ENCODE assay signal across 11 cellular contexts in genomic region chr11:111941963-111942362, GRCh38. TPM values are rescaled to one million over a fixed set of nuclear protein-coding genes. Genes with fewer than 3 reads are reported as not detected.
A peak's percentile ranks its signal among the peaks of the same experiment; 100 is the strongest.
DNase-seq lines count a peak whose midpoint lies in the region; ATAC-seq and TF ChIP-seq lines count a peak whose summit lies in the region.
"Had no signal": no experiment of that assay in that cellular context is flagged by ENCODE, and none has a peak within 500 bp of the region (broad histone marks: within the 10 kb centered on the region; RNA-seq: fewer than 3 reads in every experiment).

No MANE protein-coding gene starts in this region.

- DNase-seq in NCI-H1694 (lab: John Stamatoyannopoulos, UW) (peak; percentile 78), right atrium auricular region (ENCODE audit: low spot score) (peak; percentile 57), left lobe of liver (ENCODE audit: low spot score) (no peak)
- no peak for DNase-seq in naive thymus-derived CD4-positive, alpha-beta T cell
- no peak for DNase-seq in activated CD4-positive, alpha-beta memory T cell treated with anti-CD3 and anti-CD28 coated beads for 36 hours
- DNase-seq: activated CD8-positive, alpha-beta T cell treated with anti-CD3 and anti-CD28 coated beads, Interleukin-2, amount 10 ng/mL, durations not matched to agents 7 days and 5 days; DND-41; NCI-H510A; trophoblast cell had no signal

- H3K27ac ChIP-seq in angular gyrus (ENCODE audit: low read depth, low read length) (peak overlapping the region; percentile 66), right atrium auricular region (peak overlapping the region; percentile 69 to 75), stomach smooth muscle (ENCODE audit: low read length) (peak overlapping the region; percentile 31)
- H3K27ac ChIP-seq in naive thymus-derived CD4-positive, alpha-beta T cell (ENCODE audit: low read depth, low read length) = no peak overlapping the region

- H3K36me3 Mint-ChIP-seq in naive thymus-derived CD4-positive, alpha-beta T cell = peaks cover 0 to 3% (median 0%) of the 10 kb centered on the region in 5 donors
- H3K36me3 Mint-ChIP-seq in activated CD4-positive, alpha-beta memory T cell treated with anti-CD3 and anti-CD28 coated beads for 36 hours = peaks cover 2% of the 10 kb centered on the region

- peaks cover 0 to 50% of the 10 kb centered on the region in 2 donors for H3K4me1 ChIP-seq in right atrium auricular region
- peaks cover 39% of the 10 kb centered on the region for H3K4me1 ChIP-seq in stomach smooth muscle (ENCODE audit: control insufficient read depth, insufficient read depth, low read length)
- H3K4me1 ChIP-seq in naive thymus-derived CD4-positive, alpha-beta T cell (ENCODE audit: control insufficient read depth in 2 of 2, insufficient read depth in 2 of 2, low read length in 2 of 2) = peaks cover 4 to 20% of the 10 kb centered on the region in 2 donors

- TF ChIP-seq CTCF in right atrium auricular region (IDR thresholded peaks at IDR 0.05) = no peak

- H3K4me3 Mint-ChIP-seq in naive thymus-derived CD4-positive, alpha-beta T cell = no peak overlapping the region
- no peak overlapping the region for H3K4me3 Mint-ChIP-seq in activated CD4-positive, alpha-beta memory T cell treated with anti-CD3 and anti-CD28 coated beads for 36 hours
- H3K4me3 Mint-ChIP-seq: activated CD8-positive, alpha-beta T cell treated with anti-CD3 and anti-CD28 coated beads, Interleukin-2, amount 10 ng/mL, durations not matched to agents 7 days and 5 days had no signal

- no peaks in the 10 kb centered on the region for H3K9me3 ChIP-seq in right atrium auricular region
- H3K9me3 ChIP-seq in stomach smooth muscle (ENCODE audit: control insufficient read depth in 2 of 2, low read length in 2 of 2) = no peaks in the 10 kb centered on the region
- no peaks in the 10 kb centered on the region for H3K9me3 ChIP-seq in naive thymus-derived CD4-positive, alpha-beta T cell (ENCODE audit: control insufficient read depth in 2 of 3, low read length in 3 of 3)

- CTCF ChIA-PET in naive thymus-derived CD4-positive, alpha-beta T cell (lab: Charles Lee) = interaction anchor here (0.6 to 1.3 kb wide), 3 partner anchors 8 to 135 kb away, joined by 3 read pairs; no protein-coding TSS in a partner anchor
- CTCF ChIA-PET in activated CD4-positive, alpha-beta memory T cell treated with anti-CD3 and anti-CD28 coated beads for 36 hours (lab: Charles Lee) = interaction anchor here (1.2 to 1.6 kb wide), 2 partner anchors 10 to 15 kb away, joined by 3 to 4 read pairs; no protein-coding TSS in a partner anchor

- H3K9me3 Mint-ChIP-seq in naive thymus-derived CD4-positive, alpha-beta T cell = no peaks in the 10 kb centered on the region
- H3K9me3 Mint-ChIP-seq in activated CD4-positive, alpha-beta memory T cell treated with anti-CD3 and anti-CD28 coated beads for 36 hours = no peaks in the 10 kb centered on the region

- POLR2A ChIA-PET in naive thymus-derived CD4-positive, alpha-beta T cell (lab: Charles Lee) = interaction anchor here (0.9 kb wide), 1 partner anchor 22 kb away, joined by 3 read pairs; no protein-coding TSS in a partner anchor
- POLR2A ChIA-PET in activated CD4-positive, alpha-beta memory T cell treated with anti-CD3 and anti-CD28 coated beads for 36 hours (lab: Charles Lee) = interaction anchor here (0.6 kb wide), 1 partner anchor 352 kb away, joined by 3 read pairs; no protein-coding TSS in a partner anchor

- no peak for ATAC-seq in naive thymus-derived CD4-positive, alpha-beta T cell
- ATAC-seq in left lobe of liver = no peak
- ATAC-seq: activated CD8-positive, alpha-beta T cell treated with anti-CD3 and anti-CD28 coated beads, Interleukin-2, amount 10 ng/mL, durations not matched to agents 7 days and 5 days had no signal

- peaks cover 15 to 46% (median 33%) of the 10 kb centered on the region in 7 donors for H3K4me1 Mint-ChIP-seq in naive thymus-derived CD4-positive, alpha-beta T cell
- H3K4me1 Mint-ChIP-seq in activated CD4-positive, alpha-beta memory T cell treated with anti-CD3 and anti-CD28 coated beads for 36 hours (ENCODE audit: low read depth) = peaks cover 54% of the 10 kb centered on the region

- intact Hi-C loops in naive thymus-derived CD4-positive, alpha-beta T cell (cut with micrococcal nuclease) = no loop called here
- intact Hi-C loops in activated CD4-positive, alpha-beta memory T cell treated with anti-CD3 and anti-CD28 coated beads for 36 hours (cut with micrococcal nuclease) = loop anchor here (5.0 kb wide), 1 partner anchor 415 kb away; no protein-coding TSS in a partner anchor

- H3K9ac ChIP-seq in stomach smooth muscle (ENCODE audit: low read length in 2 of 2) = no peak overlapping the region

- peak overlapping the region in 1 of 9 donors; percentile 21 for H3K27ac Mint-ChIP-seq in naive thymus-derived CD4-positive, alpha-beta T cell
- H3K27ac Mint-ChIP-seq in activated CD4-positive, alpha-beta memory T cell treated with anti-CD3 and anti-CD28 coated beads for 36 hours = no peak overlapping the region
- H3K27ac Mint-ChIP-seq: activated CD8-positive, alpha-beta T cell treated with anti-CD3 and anti-CD28 coated beads, Interleukin-2, amount 10 ng/mL, durations not matched to agents 7 days and 5 days had no signal

- no peak overlapping the region for H3K4me3 ChIP-seq in right atrium auricular region
- H3K4me3 ChIP-seq in stomach smooth muscle (ENCODE audit: low read length in 2 of 2) = no peak overlapping the region
- H3K4me3 ChIP-seq in naive thymus-derived CD4-positive, alpha-beta T cell (ENCODE audit: low read length) = no peak overlapping the region

- H3K36me3 ChIP-seq in right atrium auricular region = no peaks in the 10 kb centered on the region
- H3K36me3 ChIP-seq in stomach smooth muscle (ENCODE audit: control insufficient read depth in 2 of 2, insufficient read depth in 2 of 2, low read length in 2 of 2) = peaks cover 4 to 5% of the 10 kb centered on the region in 2 donors
- no peaks in the 10 kb centered on the region for H3K36me3 ChIP-seq in naive thymus-derived CD4-positive, alpha-beta T cell (ENCODE audit: control insufficient read depth in 2 of 3, insufficient read depth in 3 of 3, low read length in 3 of 3)

- H3K27me3 Mint-ChIP-seq in naive thymus-derived CD4-positive, alpha-beta T cell = no peaks in the 10 kb centered on the region
- no peaks in the 10 kb centered on the region for H3K27me3 Mint-ChIP-seq in activated CD4-positive, alpha-beta memory T cell treated with anti-CD3 and anti-CD28 coated beads for 36 hours

- H3K27me3 ChIP-seq in right atrium auricular region (no peaks in the 10 kb centered on the region), stomach smooth muscle (ENCODE audit: control insufficient read depth in 1 of 2, insufficient read depth in 2 of 2, low read length in 2 of 2) (no peaks in the 10 kb centered on the region)
- no peaks in the 10 kb centered on the region for H3K27me3 ChIP-seq in naive thymus-derived CD4-positive, alpha-beta T cell (ENCODE audit: control insufficient read depth in 2 of 2, insufficient read depth in 2 of 2, low read length in 2 of 2)

RNA-seq across cellular contexts. Expression of gene DIXDC1, which starts 4.8 kb away (rescaled TPM):
- total RNA-seq in right atrium auricular region = 10 to 100 TPM; 25.7 to 50.9 TPM
- total RNA-seq in naive thymus-derived CD4-positive, alpha-beta T cell = 10 to 100 TPM in 1 of 5 experiments, 1 to 10 TPM in 2, under 1 TPM in 2; 0.50 to 10.4 (median 1.3) TPM
- 1 to 10 TPM in 1 of 2 donors, under 1 TPM in 1; 0.76 to 2.0 TPM for polyA plus RNA-seq in naive thymus-derived CD4-positive, alpha-beta T cell
- total RNA-seq in left lobe of liver = 7.2 TPM
- total RNA-seq in activated CD4-positive, alpha-beta memory T cell treated with anti-CD3 and anti-CD28 coated beads for 36 hours = 10 to 100 TPM; 13.3 to 14.9 TPM

RNA-seq across cellular contexts. Expression of gene C11orf52, which starts 23.2 kb away (rescaled TPM):
- total RNA-seq in right atrium auricular region = 1 to 10 TPM; 1.5 to 8.3 TPM
- total RNA-seq in naive thymus-derived CD4-positive, alpha-beta T cell = not detected
- polyA plus RNA-seq in naive thymus-derived CD4-positive, alpha-beta T cell = under 1 TPM in 1 of 2 donors, not detected in 1; 0.26 TPM
- 11.8 TPM for total RNA-seq in left lobe of liver
- total RNA-seq in activated CD4-positive, alpha-beta memory T cell treated with anti-CD3 and anti-CD28 coated beads for 36 hours = not detected
- total RNA-seq: activated CD8-positive, alpha-beta T cell treated with anti-CD3 and anti-CD28 coated beads, Interleukin-2, amount 10 ng/mL, durations not matched to agents 7 days and 5 days had no signal

RNA-seq across cellular contexts. Expression of gene HSPB2, which starts 29.4 kb away (rescaled TPM):
- total RNA-seq in right atrium auricular region (10 to 100 TPM in 1 of 2 donors, 1 to 10 TPM in 1; 5.5 to 13.0 TPM), left lobe of liver (0.13 TPM)
- total RNA-seq in naive thymus-derived CD4-positive, alpha-beta T cell = not detected
- polyA plus RNA-seq in naive thymus-derived CD4-positive, alpha-beta T cell = not detected
- not detected for total RNA-seq in activated CD4-positive, alpha-beta memory T cell treated with anti-CD3 and anti-CD28 coated beads for 36 hours
- total RNA-seq: activated CD8-positive, alpha-beta T cell treated with anti-CD3 and anti-CD28 coated beads, Interleukin-2, amount 10 ng/mL, durations not matched to agents 7 days and 5 days had no signal

RNA-seq across cellular contexts. Expression of gene CRYAB, which starts 30.4 kb away (rescaled TPM):
- total RNA-seq in right atrium auricular region (1,000 to 10,000 TPM; 2,961 to 3,608 TPM), left lobe of liver (4.8 TPM)
- not detected for total RNA-seq in naive thymus-derived CD4-positive, alpha-beta T cell
- not detected for polyA plus RNA-seq in naive thymus-derived CD4-positive, alpha-beta T cell
- total RNA-seq in activated CD4-positive, alpha-beta memory T cell treated with anti-CD3 and anti-CD28 coated beads for 36 hours = not detected
- total RNA-seq: activated CD8-positive, alpha-beta T cell treated with anti-CD3 and anti-CD28 coated beads, Interleukin-2, amount 10 ng/mL, durations not matched to agents 7 days and 5 days had no signal

Comparison
In these comparisons a context has a peak if more than half of its experiments do, and no peak if none do; other contexts are left out.
1. DNase-seq: peak in NCI-H1694 (single experiment) and right atrium auricular region (single experiment); none in naive thymus-derived CD4-positive, alpha-beta T cell (0 of 9), left lobe of liver (single experiment) and activated CD4-positive, alpha-beta memory T cell treated with anti-CD3 and anti-CD28 coated beads for 36 hours (single experiment).